ENCODE assay signal across 21 cellular contexts in the genomic region with DNA sequence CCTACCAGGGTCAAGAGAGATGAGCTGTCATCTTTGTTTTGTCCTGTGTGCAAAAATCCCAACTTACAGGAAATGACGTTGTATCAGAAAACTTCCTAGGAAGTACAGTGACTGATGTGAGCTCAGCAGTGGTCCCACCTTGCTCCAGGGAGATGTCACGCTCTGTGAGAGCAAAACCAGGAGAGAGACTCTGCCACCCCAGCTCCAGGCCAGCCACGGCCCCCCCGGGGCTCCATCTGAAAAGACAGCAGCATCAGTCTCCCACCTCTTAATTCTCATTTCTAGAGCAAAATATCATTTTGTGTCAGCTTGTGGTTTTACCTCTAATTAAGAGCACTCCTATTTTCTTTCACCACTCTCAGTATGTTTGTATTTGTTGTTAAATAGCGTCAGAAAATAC. TPM values are rescaled to one million over a fixed set of nuclear protein-coding genes. Genes with fewer than 3 reads are reported as not detected.
DNase-seq lines count a peak whose midpoint lies in the region; ATAC-seq lines count a peak whose summit lies in the region.
"Had no signal": no experiment of that assay in that cellular context is flagged by ENCODE, and none has a peak within 500 bp of the region (broad histone marks: within the 10 kb centered on the region; RNA-seq: fewer than 3 reads in every experiment).

No MANE protein-coding gene starts in this region.

- no peak overlapping the region for H3K27ac ChIP-seq in GM23248
- H3K27ac ChIP-seq: SJSA1 had no signal

- peaks cover 0 to 3% of the 10 kb centered on the region in 2 donors for H3K9me3 Mint-ChIP-seq in activated T-cell treated with anti-CD3 and anti-CD28 coated beads, Interleukin-2, amount 50 U/mL, for 72 hours
- H3K9me3 Mint-ChIP-seq in stimulated activated memory B cell treated with anti-CD40 and anti-IgM and Interleukin-4, amounts not matched to agents 10 μg/mL and 1 μg/mL and 100 μg/mL, for 72 hours, result peaks cover 6% of the 10 kb centered on the region

- H3K27ac Mint-ChIP-seq in activated T-cell treated with anti-CD3 and anti-CD28 coated beads, Interleukin-2, amount 50 U/mL, for 72 hours, result peak overlapping the region; percentile 64
- peak overlapping the region; percentile 25 for H3K27ac Mint-ChIP-seq in stimulated activated memory B cell treated with anti-CD40 and anti-IgM and Interleukin-4, amounts not matched to agents 10 μg/mL and 1 μg/mL and 100 μg/mL, for 72 hours

- H3K9ac ChIP-seq in GM23248, result no peak overlapping the region

- peak overlapping the region; percentile 0 to 27 for H3K4me3 Mint-ChIP-seq in activated T-cell treated with anti-CD3 and anti-CD28 coated beads, Interleukin-2, amount 50 U/mL, for 72 hours
- H3K4me3 Mint-ChIP-seq in stimulated activated memory B cell treated with anti-CD40 and anti-IgM and Interleukin-4, amounts not matched to agents 10 μg/mL and 1 μg/mL and 100 μg/mL, for 72 hours, result no peak overlapping the region
- H3K4me3 Mint-ChIP-seq: neural crest cell had no signal

- peak; percentile 24 for DNase-seq in stimulated activated CD4-positive, alpha-beta T cell treated with anti-CD3 and anti-CD28 coated beads, Interleukin-15, amount 100 ng/mL, for 24 hours
- DNase-seq in stimulated activated CD4-positive, alpha-beta T cell treated with anti-CD3 and anti-CD28 coated beads, Interleukin-4, amount 100 ng/mL, for 1 hour, result no peak
- no peak for DNase-seq in GM23248
- peak; percentile 38 to 57 for DNase-seq in activated T-cell treated with anti-CD3 and anti-CD28 coated beads, Interleukin-2, amount 50 U/mL, for 72 hours
- no peak for DNase-seq in kidney glomerular epithelial cell (lab: John Stamatoyannopoulos, UW)
- DNase-seq: activated CD4-positive, alpha-beta T cell treated with anti-CD3 and anti-CD28 coated beads for 4 hours; activated gamma-delta T cell; Calu3; GDM1; KBM-7; left cardiac atrium; midbrain; NCI-H1048; NCI-H2081; NCI-H524 treated with DMSO at 0.1 percent for 48 hours; retina; T1000 had no signal

- H3K4me3 ChIP-seq in GM23248, result no peak overlapping the region
- H3K4me3 ChIP-seq: SJSA1 had no signal

- H3K36me3 Mint-ChIP-seq in activated T-cell treated with anti-CD3 and anti-CD28 coated beads, Interleukin-2, amount 50 U/mL, for 72 hours (ENCODE audit: insufficient read depth in 2 of 2), result peaks cover 0 to 3% of the 10 kb centered on the region in 2 donors
- H3K36me3 Mint-ChIP-seq in stimulated activated memory B cell treated with anti-CD40 and anti-IgM and Interleukin-4, amounts not matched to agents 10 μg/mL and 1 μg/mL and 100 μg/mL, for 72 hours, result peaks cover 5% of the 10 kb centered on the region

- in situ Hi-C loops in GM23248 (cut with MboI), result no loop called here

- peaks cover 20% of the 10 kb centered on the region for H3K4me1 ChIP-seq in GM23248 (ENCODE audit: insufficient read depth)

- no peaks in the 10 kb centered on the region for H3K36me3 ChIP-seq in GM23248 (ENCODE audit: low read depth)
- H3K36me3 ChIP-seq: SJSA1 had no signal

- H3K27me3 ChIP-seq in GM23248 (replicated peaks; ENCODE audit: insufficient read depth), result no peaks in the 10 kb centered on the region
- H3K27me3 ChIP-seq: SJSA1 had no signal

- no peaks in the 10 kb centered on the region for H3K79me2 ChIP-seq in GM23248 (ENCODE audit: insufficient read depth)

- H3K9me3 ChIP-seq in GM23248 (ENCODE audit: low read depth), result no peaks in the 10 kb centered on the region
- H3K9me3 ChIP-seq: SJSA1 had no signal

- ATAC-seq in activated T-cell treated with anti-CD3 and anti-CD28 coated beads, Interleukin-2, amount 50 U/mL, for 72 hours (replicated peaks in 1 of 2), result peak; percentile 72 to 82
- ATAC-seq in stimulated activated memory B cell treated with anti-CD40 and anti-IgM and Interleukin-4, amounts not matched to agents 10 μg/mL and 1 μg/mL and 100 μg/mL, for 72 hours, result no peak
- no peak for ATAC-seq in HG03571 (IDR thresholded peaks at IDR 0.05; ENCODE audit: unreplicated experiment)
- ATAC-seq: left cardiac atrium had no signal

- H3F3A ChIP-seq in GM23248 (ENCODE audit: insufficient read depth), result peaks cover 10% of the 10 kb centered on the region; the same call in 1 of the 2 replicates

- H4K20me1 ChIP-seq in GM23248 (ENCODE audit: insufficient read depth), result no peaks in the 10 kb centered on the region

- H3K4me2 ChIP-seq in GM23248 (ENCODE audit: unreplicated experiment), result no peak overlapping the region

- H2AFZ ChIP-seq in GM23248, result peak overlapping the region; percentile 59

- H3K4me1 Mint-ChIP-seq in activated T-cell treated with anti-CD3 and anti-CD28 coated beads, Interleukin-2, amount 50 U/mL, for 72 hours (ENCODE audit: low read depth), result peaks cover 34% of the 10 kb centered on the region
- H3K4me1 Mint-ChIP-seq in stimulated activated memory B cell treated with anti-CD40 and anti-IgM and Interleukin-4, amounts not matched to agents 10 μg/mL and 1 μg/mL and 100 μg/mL, for 72 hours, result peaks cover 23% of the 10 kb centered on the region

- no peaks in the 10 kb centered on the region for H3K9me2 ChIP-seq in GM23248 (ENCODE audit: insufficient read depth)

- H3K27me3 Mint-ChIP-seq in activated T-cell treated with anti-CD3 and anti-CD28 coated beads, Interleukin-2, amount 50 U/mL, for 72 hours (ENCODE audit: low read depth), result peaks cover 14% of the 10 kb centered on the region
- no peaks in the 10 kb centered on the region for H3K27me3 Mint-ChIP-seq in stimulated activated memory B cell treated with anti-CD40 and anti-IgM and Interleukin-4, amounts not matched to agents 10 μg/mL and 1 μg/mL and 100 μg/mL, for 72 hours

- 64 to 76% methylated on average over 5 of the region's 5 CpGs for WGBS in GM23248 (ENCODE audit: low coverage in 1 of 2, low lambda C conversion rate in 2 of 2, missing lambda C conversion rate in 2 of 2), 2 experiments

RNA-seq across cellular contexts. Expression of a gene that starts 57.5 kb away (rescaled TPM):
- 608 and 614 TPM in 2 replicates for total RNA-seq in GM23248 (2014; rRNA removed; shearing (Covaris generic))
- 1,218 and 1,219 TPM in 2 replicates for polyA plus RNA-seq in GM23248 (2016; fragmentation: Nextera tagmentation; extraction: Ambion mirVana)
- 100 to 1,000 TPM; 235 to 276 TPM for total RNA-seq in activated T-cell treated with anti-CD3 and anti-CD28 coated beads, Interleukin-2, amount 50 U/mL, for 72 hours

Comparison
In these comparisons a context has a peak if more than half of its experiments do, and no peak if none do; other contexts are left out.
1. DNase-seq: peak in stimulated activated CD4-positive, alpha-beta T cell treated with anti-CD3 and anti-CD28 coated beads, Interleukin-15, amount 100 ng/mL, for 24 hours (single experiment) and activated T-cell treated with anti-CD3 and anti-CD28 coated beads, Interleukin-2, amount 50 U/mL, for 72 hours (2 of 2); none in stimulated activated CD4-positive, alpha-beta T cell treated with anti-CD3 and anti-CD28 coated beads, Interleukin-4, amount 100 ng/mL, for 1 hour (single experiment), GM23248 (single experiment) and kidney glomerular epithelial cell (single experiment).
2. ATAC-seq: peak in activated T-cell treated with anti-CD3 and anti-CD28 coated beads, Interleukin-2, amount 50 U/mL, for 72 hours (2 of 2); none in stimulated activated memory B cell treated with anti-CD40 and anti-IgM and Interleukin-4, amounts not matched to agents 10 μg/mL and 1 μg/mL and 100 μg/mL, for 72 hours (single experiment) and HG03571 (single experiment).